Comparison of ENCODE assay signal across 29 cellular contexts in the genomic region with DNA sequence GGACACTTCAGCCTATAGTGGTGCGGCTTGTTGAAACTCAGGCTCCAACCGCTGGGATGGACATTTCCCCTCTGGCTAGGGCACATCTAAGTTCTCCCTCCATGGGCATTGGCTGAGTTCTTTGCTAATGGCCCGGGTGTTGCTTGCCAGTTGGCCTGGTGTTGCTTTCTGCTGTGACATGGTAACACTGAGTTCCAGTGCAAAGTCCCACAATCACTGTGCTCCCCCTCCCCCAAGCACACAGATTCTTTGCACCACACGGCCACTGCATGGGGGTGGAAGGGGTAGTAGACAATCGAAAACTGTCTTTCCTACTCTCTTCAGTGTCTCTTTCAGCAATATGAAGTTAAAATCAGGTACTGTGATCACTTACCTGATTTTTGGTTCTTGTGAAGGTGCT.
"Had no signal": no experiment of that assay in that cellular context is flagged by ENCODE, and none has a peak within 500 bp of the region (broad histone marks: within the 10 kb centered on the region; RNA-seq: fewer than 3 reads in every experiment).

No MANE protein-coding gene starts in this region.

- FAIRE-seq: colon, endometrium, kidney had no signal

- DNase-seq: dermis blood vessel endothelial cell; dorsolateral prefrontal cortex; effector CD4-positive, alpha-beta T cell; effector memory CD4-positive, alpha-beta T cell; erythroblast; esophagus squamous epithelium; foreskin fibroblast; foreskin melanocyte; gastrocnemius medialis; heart left ventricle; hypothalamus; immature natural killer cell; islet precursor cell; kidney; kidney glomerular epithelial cell; left colon; left lung; left ventricle myocardium superior; lower lobe of right lung; mesenchymal stem cell; mucosa of descending colon; naive B cell had no signal

- H3K4me3 ChIP-seq: coronary artery, dorsolateral prefrontal cortex, esophagus squamous epithelium, gastrocnemius medialis, heart left ventricle, hepatocyte, left lung, lower lobe of right lung, mucosa of descending colon had no signal

- H3K27me3 ChIP-seq: dorsolateral prefrontal cortex, esophagus squamous epithelium, gastrocnemius medialis, heart left ventricle, hepatocyte, left lung had no signal

- H3K27ac ChIP-seq: coronary artery, dorsolateral prefrontal cortex, epithelial cell of prostate, esophagus squamous epithelium, gastrocnemius medialis, heart left ventricle, hepatocyte, left lung, lower lobe of right lung had no signal

- H3K4me3 Mint-ChIP-seq: immature natural killer cell, mesothelial cell of epicardium had no signal

- H3K9me3 ChIP-seq: gastrocnemius medialis had no signal

- H3K4me1 ChIP-seq: esophagus squamous epithelium, gastrocnemius medialis, heart left ventricle, left lung, lower lobe of right lung had no signal

- H3K36me3 ChIP-seq: gastrocnemius medialis had no signal

- ATAC-seq: esophagus mucosa, gastrocnemius medialis, heart left ventricle, left colon, left ventricle myocardium superior, mucosa of descending colon had no signal

- H3K27ac Mint-ChIP-seq: immature natural killer cell, mesothelial cell of epicardium had no signal

- H3K27me3 Mint-ChIP-seq: naive B cell had no signal

- H3K4me1 Mint-ChIP-seq: mesothelial cell of epicardium had no signal
